In the genomic region with DNA sequence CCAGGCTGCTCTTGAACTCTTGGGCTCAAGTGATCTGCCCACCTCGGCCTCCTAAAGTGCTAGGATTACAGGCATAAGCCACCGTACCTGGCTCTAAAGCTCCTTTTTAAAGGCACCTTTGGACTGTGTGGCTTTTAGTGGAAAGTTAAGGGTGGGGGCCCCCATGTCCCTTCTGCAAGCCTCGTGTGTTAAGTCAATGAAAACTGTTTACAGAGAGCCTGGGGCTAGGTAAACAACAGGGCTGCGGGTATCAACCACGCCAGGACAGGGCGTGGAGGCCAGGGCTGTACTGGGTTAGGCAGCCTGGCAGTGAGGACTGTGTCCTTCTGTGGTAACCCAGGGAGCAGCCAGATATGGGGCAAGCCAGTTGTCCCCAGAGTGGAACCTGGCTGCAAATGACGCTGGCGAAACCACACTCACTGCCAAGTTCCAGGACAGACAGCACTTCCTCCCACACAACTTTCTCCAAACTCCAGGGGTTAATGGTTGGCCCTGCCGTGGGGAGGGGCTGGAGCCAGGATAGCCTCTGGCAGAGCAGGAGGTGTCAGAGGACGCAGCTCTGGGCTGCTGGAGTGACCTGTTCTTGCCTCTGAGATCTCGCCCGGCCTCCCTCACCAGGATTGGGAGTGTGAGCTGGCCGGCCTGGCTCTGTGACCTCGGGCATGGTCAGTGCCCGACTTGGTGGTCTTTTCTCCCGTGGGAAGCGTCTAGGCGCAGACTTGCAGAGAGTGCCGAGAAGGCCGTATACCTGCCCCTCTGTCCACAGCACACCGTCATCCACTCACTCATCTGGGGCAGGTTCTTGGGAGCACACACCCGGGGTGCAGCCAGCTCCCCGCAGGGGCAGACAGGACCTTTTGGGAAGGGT, we compare ENCODE assay signal across 1 cellular context.
TF ChIP-seq lines count a peak whose summit lies in the region.

No MANE protein-coding gene starts in this region.

TF ChIP-seq in HepG2, 621 proteins besides CTCF, POLR2A, EP300 and RAD21 (continued from another document and continues in another):
- TF ChIP-seq HES4 (CRISPR knock-in tag; IDR thresholded peaks at IDR 0.05; ENCODE audit: borderline replicate concordance) (peak; percentile 15; the same call in 1 of the 2 replicates), RFX5 (IDR thresholded peaks at IDR 0.05; ENCODE audit: low read depth, low read length) (peak; percentile 65), ZNF577 (CRISPR knock-in tag; IDR thresholded peaks at IDR 0.05; ENCODE audit: borderline replicate concordance, low read depth) (no peak), ZBTB14 (CRISPR knock-in tag; IDR thresholded peaks at IDR 0.05) (peak; percentile 48; the same call in 1 of the 2 replicates), CEBPB (IDR thresholded peaks at IDR 0.05; ENCODE audit: borderline replicate concordance, low read depth, low read length) (peak; percentile 70), ZNF607 (CRISPR knock-in tag; IDR thresholded peaks at IDR 0.05; ENCODE audit: borderline replicate concordance) (peak; percentile 98), ZNF276 (CRISPR knock-in tag; IDR thresholded peaks at IDR 0.05; ENCODE audit: low read depth) (0 out of 2 replicates have a peak, but pooled peaks have one; percentile 6), HMGXB3 (CRISPR knock-in tag; IDR thresholded peaks at IDR 0.05; ENCODE audit: borderline replicate concordance) (peak; percentile 89; the same call in 1 of the 2 replicates), ZNF747 (CRISPR knock-in tag; IDR thresholded peaks at IDR 0.05; ENCODE audit: borderline replicate concordance) (peak; percentile 99), ZNF740 (CRISPR knock-in tag; IDR thresholded peaks at IDR 0.05) (peak; percentile 62; the same call in 1 of the 2 replicates), ZBTB7B (CRISPR knock-in tag; IDR thresholded peaks at IDR 0.05) (peak; percentile 96), HOXA9 (CRISPR knock-in tag; IDR thresholded peaks at IDR 0.05; ENCODE audit: borderline replicate concordance) (peak; percentile 24; the same call in 1 of the 2 replicates), HNRNPLL (IDR thresholded peaks at IDR 0.05; ENCODE audit: low read depth, low read length, poor library complexity, severe bottlenecking) (no peak), ZNF451 (CRISPR knock-in tag; IDR thresholded peaks at IDR 0.05) (peak; percentile 86; the same call in 1 of the 2 replicates), JUNB (CRISPR knock-in tag; IDR thresholded peaks at IDR 0.05; ENCODE audit: borderline replicate concordance) (no peak), ZMYM2 (CRISPR knock-in tag; IDR thresholded peaks at IDR 0.05) (peak; percentile 86; the same call in 1 of the 2 replicates), GFI1 (CRISPR knock-in tag; IDR thresholded peaks at IDR 0.05; ENCODE audit: borderline replicate concordance) (peak; percentile 56), STAG1 (CRISPR knock-in tag; IDR thresholded peaks at IDR 0.05) (peak; percentile 41), SMAD9 (CRISPR knock-in tag; IDR thresholded peaks at IDR 0.05) (0 out of 2 replicates have a peak, but pooled peaks have one; percentile 51), GABPB1 (CRISPR knock-in tag; IDR thresholded peaks at IDR 0.05) (peak; percentile 61), ZNF841 (CRISPR knock-in tag; IDR thresholded peaks at IDR 0.05; ENCODE audit: borderline replicate concordance) (no peak), ATM (IDR thresholded peaks at IDR 0.05; ENCODE audit: borderline replicate concordance) (no peak), ZNF282 (IDR thresholded peaks at IDR 0.05; ENCODE audit: partially characterized antibody) (no peak), PHF20 (CRISPR knock-in tag; IDR thresholded peaks at IDR 0.05) (no peak), HMG20B (CRISPR knock-in tag; conservative IDR thresholded peaks at IDR 0.05) (peak; percentile 94), ZNF549 (CRISPR knock-in tag; IDR thresholded peaks at IDR 0.05) (peak; percentile 89; the same call in 1 of the 2 replicates), SMARCC2 (IDR thresholded peaks at IDR 0.05) (peak; percentile 89; the same call in 1 of the 2 replicates)
- TF ChIP-seq, protein P1, sequence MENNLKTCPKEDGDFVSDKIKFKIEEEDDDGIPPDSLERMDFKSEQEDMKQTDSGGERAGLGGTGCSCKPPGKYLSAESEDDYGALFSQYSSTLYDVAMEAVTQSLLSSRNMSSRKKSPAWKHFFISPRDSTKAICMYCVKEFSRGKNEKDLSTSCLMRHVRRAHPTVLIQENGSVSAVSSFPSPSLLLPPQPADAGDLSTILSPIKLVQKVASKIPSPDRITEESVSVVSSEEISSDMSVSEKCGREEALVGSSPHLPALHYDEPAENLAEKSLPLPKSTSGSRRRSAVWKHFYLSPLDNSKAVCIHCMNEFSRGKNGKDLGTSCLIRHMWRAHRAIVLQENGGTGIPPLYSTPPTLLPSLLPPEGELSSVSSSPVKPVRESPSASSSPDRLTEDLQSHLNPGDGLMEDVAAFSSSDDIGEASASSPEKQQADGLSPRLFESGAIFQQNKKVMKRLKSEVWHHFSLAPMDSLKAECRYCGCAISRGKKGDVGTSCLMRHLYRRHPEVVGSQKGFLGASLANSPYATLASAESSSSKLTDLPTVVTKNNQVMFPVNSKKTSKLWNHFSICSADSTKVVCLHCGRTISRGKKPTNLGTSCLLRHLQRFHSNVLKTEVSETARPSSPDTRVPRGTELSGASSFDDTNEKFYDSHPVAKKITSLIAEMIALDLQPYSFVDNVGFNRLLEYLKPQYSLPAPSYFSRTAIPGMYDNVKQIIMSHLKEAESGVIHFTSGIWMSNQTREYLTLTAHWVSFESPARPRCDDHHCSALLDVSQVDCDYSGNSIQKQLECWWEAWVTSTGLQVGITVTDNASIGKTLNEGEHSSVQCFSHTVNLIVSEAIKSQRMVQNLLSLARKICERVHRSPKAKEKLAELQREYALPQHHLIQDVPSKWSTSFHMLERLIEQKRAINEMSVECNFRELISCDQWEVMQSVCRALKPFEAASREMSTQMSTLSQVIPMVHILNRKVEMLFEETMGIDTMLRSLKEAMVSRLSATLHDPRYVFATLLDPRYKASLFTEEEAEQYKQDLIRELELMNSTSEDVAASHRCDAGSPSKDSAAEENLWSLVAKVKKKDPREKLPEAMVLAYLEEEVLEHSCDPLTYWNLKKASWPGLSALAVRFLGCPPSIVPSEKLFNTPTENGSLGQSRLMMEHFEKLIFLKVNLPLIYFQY (CRISPR knock-in tag; IDR thresholded peaks at IDR 0.05; ENCODE audit: borderline replicate concordance), result peak; percentile 94; the same call in 1 of the 2 replicates
- TF ChIP-seq, protein P2, sequence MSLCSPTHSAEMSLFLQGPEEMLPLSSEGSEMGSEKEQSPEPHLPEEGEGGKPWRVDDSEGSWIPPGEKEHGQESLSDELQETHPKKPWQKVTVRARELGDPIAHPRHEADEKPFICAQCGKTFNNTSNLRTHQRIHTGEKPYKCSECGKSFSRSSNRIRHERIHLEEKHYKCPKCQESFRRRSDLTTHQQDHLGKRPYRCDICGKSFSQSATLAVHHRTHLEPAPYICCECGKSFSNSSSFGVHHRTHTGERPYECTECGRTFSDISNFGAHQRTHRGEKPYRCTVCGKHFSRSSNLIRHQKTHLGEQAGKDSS (CRISPR knock-in tag; IDR thresholded peaks at IDR 0.05; ENCODE audit: borderline replicate concordance, low read depth), result peak; percentile 87; the same call in 1 of the 2 replicates
- TF ChIP-seq, protein P3, sequence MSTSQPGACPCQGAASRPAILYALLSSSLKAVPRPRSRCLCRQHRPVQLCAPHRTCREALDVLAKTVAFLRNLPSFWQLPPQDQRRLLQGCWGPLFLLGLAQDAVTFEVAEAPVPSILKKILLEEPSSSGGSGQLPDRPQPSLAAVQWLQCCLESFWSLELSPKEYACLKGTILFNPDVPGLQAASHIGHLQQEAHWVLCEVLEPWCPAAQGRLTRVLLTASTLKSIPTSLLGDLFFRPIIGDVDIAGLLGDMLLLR (CRISPR knock-in tag; IDR thresholded peaks at IDR 0.05), result peak; percentile 67
- TF ChIP-seq, protein P4, sequence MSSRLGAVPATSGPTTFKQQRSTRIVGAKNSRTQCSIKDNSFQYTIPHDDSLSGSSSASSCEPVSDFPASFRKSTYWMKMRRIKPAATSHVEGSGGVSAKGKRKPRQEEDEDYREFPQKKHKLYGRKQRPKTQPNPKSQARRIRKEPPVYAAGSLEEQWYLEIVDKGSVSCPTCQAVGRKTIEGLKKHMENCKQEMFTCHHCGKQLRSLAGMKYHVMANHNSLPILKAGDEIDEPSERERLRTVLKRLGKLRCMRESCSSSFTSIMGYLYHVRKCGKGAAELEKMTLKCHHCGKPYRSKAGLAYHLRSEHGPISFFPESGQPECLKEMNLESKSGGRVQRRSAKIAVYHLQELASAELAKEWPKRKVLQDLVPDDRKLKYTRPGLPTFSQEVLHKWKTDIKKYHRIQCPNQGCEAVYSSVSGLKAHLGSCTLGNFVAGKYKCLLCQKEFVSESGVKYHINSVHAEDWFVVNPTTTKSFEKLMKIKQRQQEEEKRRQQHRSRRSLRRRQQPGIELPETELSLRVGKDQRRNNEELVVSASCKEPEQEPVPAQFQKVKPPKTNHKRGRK (CRISPR knock-in tag; IDR thresholded peaks at IDR 0.05), result no peak
- TF ChIP-seq, protein P5, sequence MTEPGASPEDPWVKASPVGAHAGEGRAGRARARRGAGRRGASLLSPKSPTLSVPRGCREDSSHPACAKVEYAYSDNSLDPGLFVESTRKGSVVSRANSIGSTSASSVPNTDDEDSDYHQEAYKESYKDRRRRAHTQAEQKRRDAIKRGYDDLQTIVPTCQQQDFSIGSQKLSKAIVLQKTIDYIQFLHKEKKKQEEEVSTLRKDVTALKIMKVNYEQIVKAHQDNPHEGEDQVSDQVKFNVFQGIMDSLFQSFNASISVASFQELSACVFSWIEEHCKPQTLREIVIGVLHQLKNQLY (CRISPR knock-in tag; IDR thresholded peaks at IDR 0.05), result peak; percentile 99
- TF ChIP-seq, protein P6, sequence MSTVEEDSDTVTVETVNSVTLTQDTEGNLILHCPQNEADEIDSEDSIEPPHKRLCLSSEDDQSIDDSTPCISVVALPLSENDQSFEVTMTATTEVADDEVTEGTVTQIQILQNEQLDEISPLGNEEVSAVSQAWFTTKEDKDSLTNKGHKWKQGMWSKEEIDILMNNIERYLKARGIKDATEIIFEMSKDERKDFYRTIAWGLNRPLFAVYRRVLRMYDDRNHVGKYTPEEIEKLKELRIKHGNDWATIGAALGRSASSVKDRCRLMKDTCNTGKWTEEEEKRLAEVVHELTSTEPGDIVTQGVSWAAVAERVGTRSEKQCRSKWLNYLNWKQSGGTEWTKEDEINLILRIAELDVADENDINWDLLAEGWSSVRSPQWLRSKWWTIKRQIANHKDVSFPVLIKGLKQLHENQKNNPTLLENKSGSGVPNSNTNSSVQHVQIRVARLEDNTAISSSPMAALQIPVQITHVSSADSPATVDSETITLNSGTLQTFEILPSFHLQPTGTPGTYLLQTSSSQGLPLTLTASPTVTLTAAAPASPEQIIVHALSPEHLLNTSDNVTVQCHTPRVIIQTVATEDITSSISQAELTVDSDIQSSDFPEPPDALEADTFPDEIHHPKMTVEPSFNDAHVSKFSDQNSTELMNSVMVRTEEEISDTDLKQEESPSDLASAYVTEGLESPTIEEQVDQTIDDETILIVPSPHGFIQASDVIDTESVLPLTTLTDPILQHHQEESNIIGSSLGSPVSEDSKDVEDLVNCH (CRISPR knock-in tag; IDR thresholded peaks at IDR 0.05), result peak; percentile 92; the same call in 1 of the 2 replicates
